14 cellular contexts compared by ENCODE assay signal in genomic region chr18:50981381-50981780, GRCh38.
"Had no signal": no experiment of that assay in that cellular context is flagged by ENCODE, and none has a peak within 500 bp of the region (broad histone marks: within the 10 kb centered on the region; RNA-seq: fewer than 3 reads in every experiment).

No MANE protein-coding gene starts in this region.

- H2AFZ ChIP-seq: hepatocyte, parathyroid adenoma had no signal

- H3K27me3 Mint-ChIP-seq: naive B cell had no signal

- H3K4me3 ChIP-seq: hepatocyte, right atrium auricular region, smooth muscle cell had no signal

- H3K27ac ChIP-seq: parathyroid adenoma, right atrium auricular region had no signal

- H3K9me3 ChIP-seq: right atrium auricular region had no signal

- ATAC-seq: activated CD4-positive, CD25-positive, alpha-beta regulatory T cell treated with anti-CD3 and anti-CD28 coated beads, Interleukin-2, amount 50 U/mL, for 24 hours; stimulated activated effector memory CD8-positive, alpha-beta T cell treated with anti-CD3 and anti-CD28 coated beads, Interleukin-12 subunit alpha, Interleukin-12 subunit beta, amount 100 ng/mL, for 72 hours had no signal

- H3K4me2 ChIP-seq: hepatocyte, smooth muscle cell had no signal

- DNase-seq: activated CD4-positive, alpha-beta T cell treated with anti-CD3 and anti-CD28 coated beads, Interleukin-2, amount 50 U/mL, for 48 hours; activated naive CD4-positive, alpha-beta T cell; activated T-cell treated with anti-CD3 and anti-CD28 coated beads, Interleukin-2, amount 50 U/mL, for 48 hours; caudate nucleus; cortex of kidney; effector memory CD4-positive, alpha-beta T cell; kidney; naive B cell had no signal

- H3K4me3 Mint-ChIP-seq: naive B cell; stimulated activated effector memory CD8-positive, alpha-beta T cell treated with anti-CD3 and anti-CD28 coated beads, Interleukin-12 subunit alpha, Interleukin-12 subunit beta, amount 100 ng/mL, for 72 hours had no signal

- H3K4me1 ChIP-seq: parathyroid adenoma, right atrium auricular region had no signal

- FAIRE-seq: kidney had no signal

- H3K9me3 Mint-ChIP-seq: stimulated activated effector memory CD8-positive, alpha-beta T cell treated with anti-CD3 and anti-CD28 coated beads, Interleukin-12 subunit alpha, Interleukin-12 subunit beta, amount 100 ng/mL, for 72 hours had no signal

- H3K27ac Mint-ChIP-seq: naive B cell; stimulated activated effector memory CD8-positive, alpha-beta T cell treated with anti-CD3 and anti-CD28 coated beads, Interleukin-12 subunit alpha, Interleukin-12 subunit beta, amount 100 ng/mL, for 72 hours had no signal

- H3K27me3 ChIP-seq: hepatocyte, right atrium auricular region had no signal

- H3K4me1 Mint-ChIP-seq: stimulated activated effector memory CD8-positive, alpha-beta T cell treated with anti-CD3 and anti-CD28 coated beads, Interleukin-12 subunit alpha, Interleukin-12 subunit beta, amount 100 ng/mL, for 72 hours had no signal

- H3K9ac ChIP-seq: parathyroid adenoma had no signal
